In the genomic region with DNA sequence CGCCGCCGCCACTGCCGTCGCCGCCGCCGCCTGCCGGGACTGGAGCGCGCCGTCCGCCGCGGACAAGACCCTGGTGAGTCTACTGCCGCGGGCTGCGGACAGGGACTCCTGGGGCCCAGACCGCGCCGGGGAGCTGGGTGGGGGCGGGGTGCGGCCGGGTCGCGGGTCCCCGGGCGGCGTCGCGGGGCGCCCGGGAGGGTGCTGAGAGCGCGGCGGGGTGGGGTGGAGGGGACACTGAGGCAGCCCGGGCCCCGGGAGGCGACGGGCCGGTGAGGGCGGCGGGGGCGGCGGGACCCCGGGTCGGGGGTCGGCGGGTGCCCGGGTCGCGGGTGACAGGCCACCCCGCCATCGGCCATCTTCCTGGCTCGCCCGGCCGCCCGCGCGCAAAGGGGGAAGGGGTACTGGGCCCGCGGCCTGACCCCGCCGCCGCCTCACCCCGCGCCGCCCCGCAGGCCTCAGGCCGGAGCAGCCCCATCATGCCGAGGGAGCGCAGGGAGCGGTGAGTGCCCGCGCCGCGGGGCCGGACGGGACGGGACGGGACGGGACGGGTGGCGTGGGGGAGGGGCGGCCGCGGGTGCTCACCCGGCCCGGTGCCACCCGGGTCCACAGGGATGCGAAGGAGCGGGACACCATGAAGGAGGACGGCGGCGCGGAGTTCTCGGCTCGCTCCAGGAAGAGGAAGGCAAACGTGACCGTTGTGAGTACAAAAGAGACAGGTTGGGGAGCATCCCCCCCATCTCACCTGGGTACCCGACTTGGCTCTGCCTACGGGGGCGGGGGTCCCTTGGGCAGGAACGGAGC, we compare ENCODE assay signal across 8 cellular contexts. TPM values are rescaled to one million over a fixed set of nuclear protein-coding genes. Genes with fewer than 3 reads are reported as not detected.
DNase-seq lines count a peak whose midpoint lies in the region; ATAC-seq and TF ChIP-seq lines count a peak whose summit lies in the region.

No MANE protein-coding gene starts in this region.

- no peaks in the 10 kb centered on the region for H3K27me3 ChIP-seq in BE2C
- peaks cover 8% of the 10 kb centered on the region; the same call in 1 of the 2 replicates for H3K27me3 ChIP-seq in HUES64 (ENCODE audit: insufficient read depth, low read length)
- H3K27me3 ChIP-seq in subcutaneous abdominal adipose tissue (ENCODE audit: control insufficient read depth in 5 of 5, insufficient read depth in 4 of 5, low read length in 5 of 5): no peaks in the 10 kb centered on the region

- peak overlapping the region; percentile 32 for H3K4me3 ChIP-seq in BE2C (ENCODE audit: low read depth, low read length)
- H3K4me3 ChIP-seq in HUES64 (ENCODE audit: low read length): peak overlapping the region; percentile 55
- H3K4me3 ChIP-seq in subcutaneous abdominal adipose tissue (ENCODE audit: low read depth in 1 of 5, low read length in 5 of 5): peak overlapping the region in 4 of 5 donors; percentile 17 to 53 (median 39)

- peaks cover 21% of the 10 kb centered on the region for H3K36me3 Mint-ChIP-seq in activated naive CD8-positive, alpha-beta T cell treated with anti-CD3 and anti-CD28 coated beads, Interleukin-2, amount 10 ng/mL, durations not matched to agents 7 days and 5 days

- H3K27ac ChIP-seq in HUES64 (ENCODE audit: low read depth, low read length): no peak overlapping the region
- H3K27ac ChIP-seq in subcutaneous abdominal adipose tissue (ENCODE audit: low read depth, low read length): no peak overlapping the region

- H3K9me3 ChIP-seq in BE2C (no peaks in the 10 kb centered on the region), HUES64 (ENCODE audit: insufficient read depth, low read depth, low read length) (no peaks in the 10 kb centered on the region), subcutaneous abdominal adipose tissue (ENCODE audit: control insufficient read depth in 5 of 5, low read length in 5 of 5) (no peaks in the 10 kb centered on the region)

- H3K4me1 ChIP-seq in BE2C (no peaks in the 10 kb centered on the region), HUES64 (ENCODE audit: insufficient read depth, low read length) (no peaks in the 10 kb centered on the region), subcutaneous abdominal adipose tissue (ENCODE audit: control insufficient read depth in 5 of 5, insufficient read depth in 5 of 5, low read length in 5 of 5) (peaks cover 0 to 12% (median 11%) of the 10 kb centered on the region in 5 donors)

- intact Hi-C loops in posterior vena cava (cut with DNase I): no loop called here

- peaks cover 24% of the 10 kb centered on the region for H3K4me1 Mint-ChIP-seq in activated naive CD8-positive, alpha-beta T cell treated with anti-CD3 and anti-CD28 coated beads, Interleukin-2, amount 10 ng/mL, durations not matched to agents 7 days and 5 days

- H3K36me3 ChIP-seq in BE2C (no peaks in the 10 kb centered on the region), HUES64 (ENCODE audit: insufficient read depth, low read length) (peaks cover 28% of the 10 kb centered on the region), subcutaneous abdominal adipose tissue (ENCODE audit: control insufficient read depth in 5 of 5, insufficient read depth in 5 of 5, low read length in 5 of 5) (no peaks in the 10 kb centered on the region)

- H3K27me3 Mint-ChIP-seq in activated naive CD8-positive, alpha-beta T cell treated with anti-CD3 and anti-CD28 coated beads, Interleukin-2, amount 10 ng/mL, durations not matched to agents 7 days and 5 days: no peaks in the 10 kb centered on the region

- POLR2A ChIA-PET in activated naive CD8-positive, alpha-beta T cell treated with anti-CD3 and anti-CD28 coated beads, Interleukin-2, amount 10 ng/mL, durations not matched to agents 7 days and 5 days (lab: Charles Lee): interaction anchor here (0.7 to 1.7 kb wide), 5 partner anchors 17 to 206 kb away, joined by 4 to 5 read pairs (median 4); partner anchors contain the start of gene POP4

- TF ChIP-seq CTCF in BE2C (IDR thresholded peaks at IDR 0.05; ENCODE audit: low read depth, low read length): no peak

- WGBS in HUES64: 3% methylated on average over 104 of the region's 104 CpGs

- H3K27ac Mint-ChIP-seq in activated naive CD8-positive, alpha-beta T cell treated with anti-CD3 and anti-CD28 coated beads, Interleukin-2, amount 10 ng/mL, durations not matched to agents 7 days and 5 days: peak overlapping the region; percentile 84

- DNase-seq in BE2C (peak; percentile 18), iPS-NIHi11 (ENCODE audit: low spot score) (peak; percentile 42), posterior vena cava (ENCODE audit: low spot score) (no peak), NCI-H1105 treated with DMSO at 0.1 percent for 48 hours (lab: John Stamatoyannopoulos, UW) (no peak)
- DNase-seq in activated naive CD8-positive, alpha-beta T cell treated with anti-CD3 and anti-CD28 coated beads, Interleukin-2, amount 10 ng/mL, durations not matched to agents 7 days and 5 days: peak; percentile 51

- peak overlapping the region; percentile 47; the same call in 1 of the 2 replicates for H3K9ac ChIP-seq in HUES64 (ENCODE audit: low read depth, low read length)
- H3K9ac ChIP-seq in subcutaneous abdominal adipose tissue (ENCODE audit: low read length in 5 of 5): peak overlapping the region in 1 of 5 donors; percentile 41

- peak; percentile 15 for ATAC-seq in GM19372 (IDR thresholded peaks at IDR 0.05; ENCODE audit: low read depth, unreplicated experiment)
- ATAC-seq in activated naive CD8-positive, alpha-beta T cell treated with anti-CD3 and anti-CD28 coated beads, Interleukin-2, amount 10 ng/mL, durations not matched to agents 7 days and 5 days (ENCODE audit: low read depth): peak; percentile 2

- H3K4me3 Mint-ChIP-seq in activated naive CD8-positive, alpha-beta T cell treated with anti-CD3 and anti-CD28 coated beads, Interleukin-2, amount 10 ng/mL, durations not matched to agents 7 days and 5 days: peak overlapping the region; percentile 95

- no peaks in the 10 kb centered on the region for H3K9me3 Mint-ChIP-seq in activated naive CD8-positive, alpha-beta T cell treated with anti-CD3 and anti-CD28 coated beads, Interleukin-2, amount 10 ng/mL, durations not matched to agents 7 days and 5 days

RNA-seq across cellular contexts. Expression of gene CCNE1, which starts 0.5 kb away (rescaled TPM):
- 1.5 TPM for polyA plus RNA-seq in BE2C (2012; ENCODE audit: insufficient read depth, insufficient read length, low read depth)
- polyA plus RNA-seq in HUES64 (2013, experiment 1 of 2): 32.0 TPM
- polyA plus RNA-seq in HUES64 (2013, experiment 2 of 2): 27.5 TPM
- 10 to 100 TPM; 20.3 to 23.5 TPM for total RNA-seq in activated naive CD8-positive, alpha-beta T cell treated with anti-CD3 and anti-CD28 coated beads, Interleukin-2, amount 10 ng/mL, durations not matched to agents 7 days and 5 days
- total RNA-seq in posterior vena cava: 1 to 10 TPM in 1 of 2 donors, under 1 TPM in 1; 0.71 to 1.0 TPM

Comparison
In these comparisons a context has a peak if more than half of its experiments do, and no peak if none do; other contexts are left out.
1. DNase-seq: peak in BE2C (single experiment), activated naive CD8-positive, alpha-beta T cell treated with anti-CD3 and anti-CD28 coated beads, Interleukin-2, amount 10 ng/mL, durations not matched to agents 7 days and 5 days (single experiment) and iPS-NIHi11 (single experiment); none in posterior vena cava (single experiment) and NCI-H1105 treated with DMSO at 0.1 percent for 48 hours (single experiment).
2. RNA of gene CCNE1, which starts 0.5 kb away (total RNA-seq): 20.3 to 23.5 TPM in activated naive CD8-positive, alpha-beta T cell treated with anti-CD3 and anti-CD28 coated beads, Interleukin-2, amount 10 ng/mL, durations not matched to agents 7 days and 5 days; 0.71 to 1.0 TPM in posterior vena cava; every median in the first group is over 10 times any median in the second.
3. Peak in every context shown above with its lines, with median percentiles within 50 percentile points of each other: H3K4me3 ChIP-seq.